28 cellular contexts compared by ENCODE assay signal in genomic region chr14:50622978-50623377, GRCh38. TPM values are rescaled to one million over a fixed set of nuclear protein-coding genes. Genes with fewer than 3 reads are reported as not detected.
DNase-seq lines count a peak whose midpoint lies in the region; ATAC-seq, FAIRE-seq and TF ChIP-seq lines count a peak whose summit lies in the region.
"Had no signal": no experiment of that assay in that cellular context is flagged by ENCODE, and none has a peak within 500 bp of the region (broad histone marks: within the 10 kb centered on the region; RNA-seq: fewer than 3 reads in every experiment).

No MANE protein-coding gene starts in this region.

- TF ChIP-seq CTCF in HepG2 (CRISPR knock-in tag; IDR thresholded peaks at IDR 0.05), result no peak
- TF ChIP-seq CTCF in right lobe of liver (IDR thresholded peaks at IDR 0.05), result no peak
- no peak for TF ChIP-seq CTCF in MCF 10A (IDR thresholded peaks at IDR 0.05; ENCODE audit: unreplicated experiment)

- ATAC-seq in HepG2 (no peak), right lobe of liver (no peak)
- ATAC-seq: A549, GM12878, HCT116 had no signal

- no peak overlapping the region for H3K4me2 ChIP-seq in HepG2 (ENCODE audit: low read depth, low read length)
- H3K4me2 ChIP-seq: A549; BLaER1 treated with 17β-estradiol and CSF1 and Interleukin-3, amounts not matched to agents 10 nM and 100 nM had no signal

- peaks cover 6% of the 10 kb centered on the region for H3K36me3 Mint-ChIP-seq in MCF 10A (ENCODE audit: insufficient read depth, unreplicated experiment)
- H3K36me3 Mint-ChIP-seq: CD14-positive monocyte had no signal

- DNase-seq in HepG2 (ENCODE audit: low spot score) (no peak), right lobe of liver (no peak), dedifferentiated amniotic fluid mesenchymal stem cell (ENCODE audit: extremely low spot score) (peak; percentile 46), fibroblast of peridontal ligament (ENCODE audit: extremely low read depth) (peak; percentile 93), A172 (ENCODE audit: low spot score) (no peak), MCF 10A (ENCODE audit: unreplicated experiment) (no peak)
- DNase-seq in stimulated activated CD8-positive, alpha-beta memory T cell treated with anti-CD3 and anti-CD28 coated beads, Interleukin-4, amount 100 ng/mL, for 48 hours, result no peak
- DNase-seq in activated CD4-positive, alpha-beta T cell treated with anti-CD3 and anti-CD28 coated beads, Interleukin-2, amount 50 U/mL, for 48 hours, result no peak
- DNase-seq: ACHN; AML-193; BE2C; CD4-positive, alpha-beta T cell; CD8-positive, alpha-beta memory T cell; DMS 273 treated with DMSO at 0.1 percent for 48 hours; DMS79; EL; GDM1; GM23248; H9 had no signal

- 30% methylated on average over 1 of the region's 1 CpG for WGBS in HepG2 (ENCODE audit: low lambda C conversion rate)
- WGBS in right lobe of liver (ENCODE audit: insufficient coverage, low coverage, low lambda C conversion rate, missing lambda C conversion rate), result 14% methylated on average over 1 of the region's 1 CpG

- no peaks in the 10 kb centered on the region for H3K27me3 Mint-ChIP-seq in MCF 10A (ENCODE audit: insufficient read depth, unreplicated experiment)
- H3K27me3 Mint-ChIP-seq: CD4-positive, alpha-beta T cell; CD8-positive, alpha-beta memory T cell had no signal

- FAIRE-seq in HepG2 (lab: Jason Lieb, UNC), result no peak
- FAIRE-seq: A549, D721Med, GM12878, GM19239, H1 had no signal

- H3K9ac ChIP-seq in HepG2 (ENCODE audit: insufficient read depth, low read depth, low read length), result no peak overlapping the region
- H3K9ac ChIP-seq: BLaER1 treated with 17β-estradiol and CSF1 and Interleukin-3, amounts not matched to agents 10 nM and 100 nM; GM23248 had no signal

- POLR2A ChIA-PET in HepG2 (lab: Yijun Ruan, JAX) (no interaction called here), MCF 10A (lab: Yijun Ruan, JAX) (no interaction called here)

- CTCF ChIA-PET in HepG2 (lab: Yijun Ruan, JAX; ENCODE audit: low intra/inter-chr PET ratio, low total read pairs), result no interaction called here
- CTCF ChIA-PET in MCF 10A (lab: Yijun Ruan, JAX), result no interaction called here

- no peaks in the 10 kb centered on the region for H3K4me1 ChIP-seq in HepG2 (ENCODE audit: insufficient read depth, low read length)
- H3K4me1 ChIP-seq in right lobe of liver, result no peaks in the 10 kb centered on the region
- H3K4me1 ChIP-seq: A549, BE2C had no signal

- H3K9me3 Mint-ChIP-seq in MCF 10A (ENCODE audit: unreplicated experiment), result no peaks in the 10 kb centered on the region
- H3K9me3 Mint-ChIP-seq: CD4-positive, alpha-beta T cell; CD8-positive, alpha-beta memory T cell; H9 had no signal

- in situ Hi-C loops in HepG2 (cut with HindIII; ENCODE audit: extremely low pct_ligation_motif_present, low pct_unique_long_range_greater_than_20kb), result no loop called here

- no peaks in the 10 kb centered on the region for H3K79me2 ChIP-seq in HepG2 (ENCODE audit: insufficient read depth, low read length)

- H4K20me1 ChIP-seq in HepG2 (ENCODE audit: insufficient read depth, low read length), result no peaks in the 10 kb centered on the region
- H4K20me1 ChIP-seq: BLaER1 treated with 17β-estradiol and CSF1 and Interleukin-3, amounts not matched to agents 10 nM and 100 nM had no signal

- H3K4me3 ChIP-seq in HepG2 (replicated peaks in 1 of 3; ENCODE audit: insufficient read depth in 1 of 3, low read depth in 2 of 3, low read length in 3 of 3) (no peak overlapping the region), right lobe of liver (no peak overlapping the region)
- H3K4me3 ChIP-seq: A549; BLaER1 treated with 17β-estradiol and CSF1 and Interleukin-3, amounts not matched to agents 10 nM and 100 nM; GM12878; GM23248 had no signal

- H2AFZ ChIP-seq in HepG2 (ENCODE audit: low read length), result no peak overlapping the region
- H2AFZ ChIP-seq: GM23248 had no signal

- H3K27ac ChIP-seq in HepG2 (ENCODE audit: extremely low read length, insufficient read depth, low read length), result no peak overlapping the region
- H3K27ac ChIP-seq in right lobe of liver, result no peak overlapping the region
- H3K27ac ChIP-seq: 22Rv1; A549; BLaER1 treated with 17β-estradiol and CSF1 and Interleukin-3, amounts not matched to agents 10 nM and 100 nM; GM23248 had no signal

- TF ChIP-seq POLR2A in HepG2 (IDR thresholded peaks at IDR 0.05; ENCODE audit: insufficient read depth in 1 of 2, low read depth in 2 of 2, low read length in 2 of 2) (no peak), right lobe of liver (IDR thresholded peaks at IDR 0.05) (no peak)

- BruUV-seq in HepG2 (replicated peaks; lab: Mats Ljungman, UMichigan) (no TSS peak), MCF 10A (replicated peaks; lab: Mats Ljungman, UMichigan) (no TSS peak)

- H3K36me3 ChIP-seq in HepG2 (replicated peaks in 1 of 2; ENCODE audit: control insufficient read depth in 1 of 2, insufficient read depth in 2 of 2, low read length in 2 of 2) (no peaks in the 10 kb centered on the region), right lobe of liver (no peaks in the 10 kb centered on the region)
- H3K36me3 ChIP-seq: BE2C had no signal

- peaks cover 7% of the 10 kb centered on the region for H3K4me1 Mint-ChIP-seq in MCF 10A (ENCODE audit: insufficient read depth, unreplicated experiment)
- H3K4me1 Mint-ChIP-seq: CD14-positive monocyte; CD8-positive, alpha-beta memory T cell; H9 had no signal

- TF ChIP-seq EP300 in HepG2 (IDR thresholded peaks at IDR 0.05; ENCODE audit: low read depth in 2 of 2, low read length in 2 of 2) (no peak), HepG2 (CRISPR knock-in tag; IDR thresholded peaks at IDR 0.05; ENCODE audit: borderline replicate concordance) (no peak)

- TF ChIP-seq RAD21 in HepG2 (CRISPR knock-in tag; IDR thresholded peaks at IDR 0.05), result no peak

- H3K9me3 ChIP-seq in HepG2 (ENCODE audit: low read length), result no peaks in the 10 kb centered on the region
- H3K9me3 ChIP-seq in right lobe of liver, result no peaks in the 10 kb centered on the region
- H3K9me3 ChIP-seq: A549; BE2C; BLaER1 treated with 17β-estradiol and CSF1 and Interleukin-3, amounts not matched to agents 10 nM and 100 nM had no signal

- intact Hi-C loops in HepG2 (cut with micrococcal nuclease; ENCODE audit: unreplicated experiment), result no loop called here
- intact Hi-C loops in right lobe of liver (cut with DNase I), result loop anchor here in 1 of 2 donors (10.0 kb wide), 1 partner anchor 142 kb away; no protein-coding TSS in a partner anchor
- intact Hi-C loops in MCF 10A (cut with micrococcal nuclease), result no loop called here

- H3K27me3 ChIP-seq in HepG2 (ENCODE audit: control insufficient read depth in 1 of 2, insufficient read depth in 2 of 2, low read length in 2 of 2) (no peaks in the 10 kb centered on the region; a peak in 1 of 5 replicates), right lobe of liver (no peaks in the 10 kb centered on the region)
- H3K27me3 ChIP-seq: BE2C; BLaER1 treated with 17β-estradiol and CSF1 and Interleukin-3, amounts not matched to agents 10 nM and 100 nM had no signal

- H3K4me3 Mint-ChIP-seq in MCF 10A (ENCODE audit: unreplicated experiment), result no peak overlapping the region
- H3K4me3 Mint-ChIP-seq: CD14-positive monocyte; CD4-positive, alpha-beta T cell; CD8-positive, alpha-beta memory T cell; H9 had no signal

- H3K27ac Mint-ChIP-seq in MCF 10A (ENCODE audit: low read depth, unreplicated experiment), result no peak overlapping the region
- H3K27ac Mint-ChIP-seq: CD14-positive monocyte; CD4-positive, alpha-beta T cell; CD8-positive, alpha-beta memory T cell; H9 had no signal

TF ChIP-seq in HepG2, 621 proteins besides CTCF, POLR2A, EP300 and RAD21:
- TF ChIP-seq TFE3 (CRISPR knock-in tag; IDR thresholded peaks at IDR 0.05), result no peak
- peak; percentile 23; the same call in 1 of the 2 replicates for TF ChIP-seq ZNF652 (CRISPR knock-in tag; IDR thresholded peaks at IDR 0.05; ENCODE audit: borderline replicate concordance, low read depth)
- peak; percentile 30; the same call in 1 of the 2 replicates for TF ChIP-seq HNF4A (CRISPR knock-in tag; IDR thresholded peaks at IDR 0.05)
- no peak for TF ChIP-seq RFXANK (CRISPR knock-in tag; IDR thresholded peaks at IDR 0.05)

RNA-seq across cellular contexts. Expression of gene SAV1, which starts 45.1 kb away (rescaled TPM):
- total RNA-seq in HepG2 (2016; rRNA removed; fragmentation: Illumina TruSeq; extraction: Trizol) (8.1 and 8.2 TPM in 2 replicates), right lobe of liver (10 to 100 TPM in 3 of 6 experiments, 1 to 10 TPM in 3; 7.8 to 13.8 (median 10.0) TPM), MCF 10A (2022) (32.5 and 34.7 TPM in 2 replicates)
- 5.7 and 6.1 TPM in 2 replicates for total RNA-seq in HepG2 (2016; cell fraction: cytosol; rRNA removed; fragmentation: Illumina TruSeq; extraction: Trizol; ENCODE audit: low read depth)
- total RNA-seq in HepG2 (2016; cell fraction: insoluble cytoplasmic fraction; rRNA removed; fragmentation: Illumina TruSeq; extraction: Trizol), result 8.2 and 10.4 TPM in 2 replicates
- total RNA-seq in HepG2 (2016; cell fraction: membrane; rRNA removed; fragmentation: Illumina TruSeq; extraction: Trizol), result 14.1 and 14.6 TPM in 2 replicates
- 8.7 and 12.4 TPM in 2 replicates for total RNA-seq in HepG2 (2016; cell fraction: nucleus; rRNA removed; fragmentation: Illumina TruSeq; extraction: Trizol)
- 6.2 and 7.3 TPM in 2 replicates for polyA plus RNA-seq in HepG2 (2011; rRNA removed)
- 3.8 and 5.5 TPM in 2 replicates for polyA plus RNA-seq in HepG2 (2011; cell fraction: cytosol; rRNA removed)
- 1.7 and 3.1 TPM in 2 replicates for polyA plus RNA-seq in HepG2 (2011; cell fraction: nucleus; rRNA removed)
- 8.6 and 11.5 TPM in 2 replicates for polyA plus RNA-seq in HepG2 (2012)
- 6.8 and 7.8 TPM in 2 replicates for polyA plus RNA-seq in HepG2 (2016; cell fraction: cytosol; fragmentation: Illumina TruSeq; extraction: Trizol; ENCODE audit: low read depth)
- polyA plus RNA-seq in HepG2 (2016; cell fraction: insoluble cytoplasmic fraction; fragmentation: Illumina TruSeq; extraction: Trizol; ENCODE audit: low read depth), result 12.2 and 17.2 TPM in 2 replicates
- 17.1 and 18.9 TPM in 2 replicates for polyA plus RNA-seq in HepG2 (2016; cell fraction: membrane; fragmentation: Illumina TruSeq; extraction: Trizol; ENCODE audit: low read depth)
- polyA plus RNA-seq in HepG2 (2016; cell fraction: nucleus; fragmentation: Illumina TruSeq; extraction: Trizol; ENCODE audit: insufficient read depth, low read depth), result 9.8 and 9.9 TPM in 2 replicates
- polyA minus RNA-seq in HepG2 (2011; rRNA and poly(A)+ RNA removed; ENCODE audit: low replicate concordance), result 2.9 and 12.9 TPM in 2 replicates
- polyA minus RNA-seq in HepG2 (2011; cell fraction: cytosol; rRNA and poly(A)+ RNA removed), result 5.4 and 6.7 TPM in 2 replicates
- 16.2 and 17.7 TPM in 2 replicates for polyA minus RNA-seq in HepG2 (2011; cell fraction: nucleus; rRNA and poly(A)+ RNA removed)
- total RNA-seq in A172 (2014; rRNA removed; shearing (Covaris generic)), result 7.3 and 9.6 TPM in 2 replicates

Comparison
In these comparisons a context has a peak if more than half of its experiments do, and no peak if none do; other contexts are left out.
1. DNase-seq: peak in dedifferentiated amniotic fluid mesenchymal stem cell (single experiment) and fibroblast of peridontal ligament (single experiment); none in HepG2 (single experiment), right lobe of liver (0 of 3), stimulated activated CD8-positive, alpha-beta memory T cell treated with anti-CD3 and anti-CD28 coated beads, Interleukin-4, amount 100 ng/mL, for 48 hours (single experiment), activated CD4-positive, alpha-beta T cell treated with anti-CD3 and anti-CD28 coated beads, Interleukin-2, amount 50 U/mL, for 48 hours (0 of 2), A172 (single experiment) and MCF 10A (single experiment).